Comparison of ENCODE assay signal across 8 cellular contexts in the genomic region with DNA sequence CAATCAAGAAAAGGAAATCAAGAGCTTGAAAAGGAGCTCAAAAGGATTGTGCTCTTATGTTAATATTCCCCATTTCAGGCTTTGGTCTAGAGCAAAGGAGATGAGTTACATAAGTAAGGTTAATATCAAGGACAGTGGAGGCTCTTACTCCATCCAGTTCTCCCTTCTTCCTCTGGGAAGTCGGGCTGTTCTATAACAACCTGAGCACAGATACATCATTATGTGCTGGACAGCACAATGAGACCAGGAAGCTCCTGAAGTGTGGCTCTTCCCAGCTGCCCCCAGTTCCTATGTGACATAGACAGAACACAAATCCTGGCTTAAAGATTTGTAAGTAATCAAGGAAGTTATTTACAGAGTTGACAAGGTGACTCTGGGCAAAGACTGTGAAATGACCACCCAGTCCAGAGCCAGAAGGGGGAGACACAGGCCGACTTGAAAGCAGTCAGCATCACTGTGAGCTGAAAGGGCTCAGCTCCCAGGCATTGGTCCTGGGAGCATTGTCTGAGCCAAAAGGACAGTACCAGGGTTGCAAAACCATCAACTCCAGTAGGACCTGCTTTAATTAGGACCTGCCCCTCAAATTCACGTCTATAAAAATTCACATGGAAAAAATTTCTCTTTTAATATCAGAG.
A peak's percentile ranks its signal among the peaks of the same experiment; 100 is the strongest.
DNase-seq lines count a peak whose midpoint lies in the region; ATAC-seq and TF ChIP-seq lines count a peak whose summit lies in the region.

No MANE protein-coding gene starts in this region.

- TF ChIP-seq CTCF in liver (IDR thresholded peaks at IDR 0.05; ENCODE audit: low read depth, low read length, missing input control): peak; percentile 32
- TF ChIP-seq CTCF in vagina (IDR thresholded peaks at IDR 0.05): peak in 2 of 3 experiments; percentile 10 to 56

- no peak for ATAC-seq in HG03354 (IDR thresholded peaks at IDR 0.05; ENCODE audit: poor library complexity, severe bottlenecking, unreplicated experiment)

- WGBS in liver: 28% methylated on average over 3 of the region's 3 CpGs

- H3K4me1 ChIP-seq in liver (ENCODE audit: control insufficient read depth in 4 of 4, insufficient read depth in 4 of 4, low read length in 3 of 4) (no peaks in the 10 kb centered on the region), vagina (no peaks in the 10 kb centered on the region)

- no peaks in the 10 kb centered on the region for H3K9me3 ChIP-seq in liver (ENCODE audit: control insufficient read depth in 4 of 4, low read length in 3 of 4)
- H3K9me3 ChIP-seq in vagina: no peaks in the 10 kb centered on the region

- TF ChIP-seq POLR2A in vagina (IDR thresholded peaks at IDR 0.05): no peak

- H3K4me3 ChIP-seq in liver (ENCODE audit: low read depth in 1 of 3, low read length in 3 of 3): no peak overlapping the region
- H3K4me3 ChIP-seq in vagina: no peak overlapping the region

- DNase-seq in NCI-H2107 treated with DMSO at 0.1 percent for 48 hours (lab: John Stamatoyannopoulos, UW; ENCODE audit: unreplicated experiment) (peak; percentile 28), NCI-H2107 (lab: John Stamatoyannopoulos, UW) (no peak), NCI-H2196 (lab: John Stamatoyannopoulos, UW; ENCODE audit: unreplicated experiment) (peak; percentile 23), cerebellar cortex (ENCODE audit: low spot score) (peak; percentile 27), vagina (ENCODE audit: extremely low spot score in 2 of 2) (no peak)
- DNase-seq in stimulated activated CD4-positive, alpha-beta T cell treated with anti-CD3 and anti-CD28 coated beads, Interleukin-4, amount 100 ng/mL, for 4 hours: no peak

- intact Hi-C loops in vagina (cut with DNase I): no loop called here

- H3K27ac ChIP-seq in liver (ENCODE audit: low read depth in 1 of 2, low read length in 2 of 2) (no peak overlapping the region), vagina (no peak overlapping the region)

- TF ChIP-seq RAD21 in liver (IDR thresholded peaks at IDR 0.05): peak; percentile 59 to 71

- no peak overlapping the region for H3K9ac ChIP-seq in liver (ENCODE audit: low read depth in 1 of 2, low read length in 2 of 2)

- no peaks in the 10 kb centered on the region for H3K36me3 ChIP-seq in liver (ENCODE audit: control insufficient read depth in 4 of 4, insufficient read depth in 3 of 4, low read depth in 1 of 4, low read length in 3 of 4)
- no peaks in the 10 kb centered on the region for H3K36me3 ChIP-seq in vagina

- no peaks in the 10 kb centered on the region for H3K27me3 ChIP-seq in liver (ENCODE audit: control insufficient read depth in 4 of 4, insufficient read depth in 4 of 4, low read length in 3 of 4)
- no peaks in the 10 kb centered on the region for H3K27me3 ChIP-seq in vagina

TF ChIP-seq in liver, 16 proteins besides CTCF, POLR2A, EP300 and RAD21:
- TF ChIP-seq, protein P1, sequence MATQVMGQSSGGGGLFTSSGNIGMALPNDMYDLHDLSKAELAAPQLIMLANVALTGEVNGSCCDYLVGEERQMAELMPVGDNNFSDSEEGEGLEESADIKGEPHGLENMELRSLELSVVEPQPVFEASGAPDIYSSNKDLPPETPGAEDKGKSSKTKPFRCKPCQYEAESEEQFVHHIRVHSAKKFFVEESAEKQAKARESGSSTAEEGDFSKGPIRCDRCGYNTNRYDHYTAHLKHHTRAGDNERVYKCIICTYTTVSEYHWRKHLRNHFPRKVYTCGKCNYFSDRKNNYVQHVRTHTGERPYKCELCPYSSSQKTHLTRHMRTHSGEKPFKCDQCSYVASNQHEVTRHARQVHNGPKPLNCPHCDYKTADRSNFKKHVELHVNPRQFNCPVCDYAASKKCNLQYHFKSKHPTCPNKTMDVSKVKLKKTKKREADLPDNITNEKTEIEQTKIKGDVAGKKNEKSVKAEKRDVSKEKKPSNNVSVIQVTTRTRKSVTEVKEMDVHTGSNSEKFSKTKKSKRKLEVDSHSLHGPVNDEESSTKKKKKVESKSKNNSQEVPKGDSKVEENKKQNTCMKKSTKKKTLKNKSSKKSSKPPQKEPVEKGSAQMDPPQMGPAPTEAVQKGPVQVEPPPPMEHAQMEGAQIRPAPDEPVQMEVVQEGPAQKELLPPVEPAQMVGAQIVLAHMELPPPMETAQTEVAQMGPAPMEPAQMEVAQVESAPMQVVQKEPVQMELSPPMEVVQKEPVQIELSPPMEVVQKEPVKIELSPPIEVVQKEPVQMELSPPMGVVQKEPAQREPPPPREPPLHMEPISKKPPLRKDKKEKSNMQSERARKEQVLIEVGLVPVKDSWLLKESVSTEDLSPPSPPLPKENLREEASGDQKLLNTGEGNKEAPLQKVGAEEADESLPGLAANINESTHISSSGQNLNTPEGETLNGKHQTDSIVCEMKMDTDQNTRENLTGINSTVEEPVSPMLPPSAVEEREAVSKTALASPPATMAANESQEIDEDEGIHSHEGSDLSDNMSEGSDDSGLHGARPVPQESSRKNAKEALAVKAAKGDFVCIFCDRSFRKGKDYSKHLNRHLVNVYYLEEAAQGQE (IDR thresholded peaks at IDR 0.05): no peak
- TF ChIP-seq YY1 (IDR thresholded peaks at IDR 0.05) (no peak), HNF4G (IDR thresholded peaks at IDR 0.05) (no peak), FOXA2 (IDR thresholded peaks at IDR 0.05) (no peak), GABPA (IDR thresholded peaks at IDR 0.05 in 1 of 2, conservative IDR thresholded peaks at IDR 0.05 in 1 of 2) (no peak), RXRA (IDR thresholded peaks at IDR 0.05) (no peak), SP1 (IDR thresholded peaks at IDR 0.05) (no peak), TAF1 (conservative IDR thresholded peaks at IDR 0.05) (no peak), EGR1 (IDR thresholded peaks at IDR 0.05; ENCODE audit: low read depth in 2 of 2) (no peak), NR2F2 (IDR thresholded peaks at IDR 0.05) (no peak), JUND (IDR thresholded peaks at IDR 0.05) (no peak)
- TF ChIP-seq, protein P2, sequence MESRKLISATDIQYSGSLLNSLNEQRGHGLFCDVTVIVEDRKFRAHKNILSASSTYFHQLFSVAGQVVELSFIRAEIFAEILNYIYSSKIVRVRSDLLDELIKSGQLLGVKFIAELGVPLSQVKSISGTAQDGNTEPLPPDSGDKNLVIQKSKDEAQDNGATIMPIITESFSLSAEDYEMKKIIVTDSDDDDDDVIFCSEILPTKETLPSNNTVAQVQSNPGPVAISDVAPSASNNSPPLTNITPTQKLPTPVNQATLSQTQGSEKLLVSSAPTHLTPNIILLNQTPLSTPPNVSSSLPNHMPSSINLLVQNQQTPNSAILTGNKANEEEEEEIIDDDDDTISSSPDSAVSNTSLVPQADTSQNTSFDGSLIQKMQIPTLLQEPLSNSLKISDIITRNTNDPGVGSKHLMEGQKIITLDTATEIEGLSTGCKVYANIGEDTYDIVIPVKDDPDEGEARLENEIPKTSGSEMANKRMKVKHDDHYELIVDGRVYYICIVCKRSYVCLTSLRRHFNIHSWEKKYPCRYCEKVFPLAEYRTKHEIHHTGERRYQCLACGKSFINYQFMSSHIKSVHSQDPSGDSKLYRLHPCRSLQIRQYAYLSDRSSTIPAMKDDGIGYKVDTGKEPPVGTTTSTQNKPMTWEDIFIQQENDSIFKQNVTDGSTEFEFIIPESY (IDR thresholded peaks at IDR 0.05): no peak

Comparison
In these comparisons a context has a peak if more than half of its experiments do, and no peak if none do; other contexts are left out.
1. DNase-seq: peak in NCI-H2107 treated with DMSO at 0.1 percent for 48 hours (single experiment), NCI-H2196 (single experiment) and cerebellar cortex (single experiment); none in NCI-H2107 (single experiment), vagina (0 of 2) and stimulated activated CD4-positive, alpha-beta T cell treated with anti-CD3 and anti-CD28 coated beads, Interleukin-4, amount 100 ng/mL, for 4 hours (0 of 2).